11 cellular contexts compared by ENCODE assay signal in genomic region chr6:99333068-99333467, GRCh38. TPM values are rescaled to one million over a fixed set of nuclear protein-coding genes. Genes with fewer than 3 reads are reported as not detected.
DNase-seq lines count a peak whose midpoint lies in the region; ATAC-seq lines count a peak whose summit lies in the region.
"Had no signal": no experiment of that assay in that cellular context is flagged by ENCODE, and none has a peak within 500 bp of the region (broad histone marks: within the 10 kb centered on the region; RNA-seq: fewer than 3 reads in every experiment).

No MANE protein-coding gene starts in this region.

- no peak overlapping the region for H3K4me3 Mint-ChIP-seq in stimulated activated naive B cell treated with anti-CD40 and anti-IgM and Interleukin-4, amounts not matched to agents 10 μg/mL and 1 μg/mL and 100 μg/mL, for 72 hours

- no peak overlapping the region for H3K27ac Mint-ChIP-seq in stimulated activated naive B cell treated with anti-CD40 and anti-IgM and Interleukin-4, amounts not matched to agents 10 μg/mL and 1 μg/mL and 100 μg/mL, for 72 hours

- H3K27me3 Mint-ChIP-seq in stimulated activated naive B cell treated with anti-CD40 and anti-IgM and Interleukin-4, amounts not matched to agents 10 μg/mL and 1 μg/mL and 100 μg/mL, for 72 hours: peaks cover 15 to 27% of the 10 kb centered on the region in 2 donors

- H3K36me3 Mint-ChIP-seq in stimulated activated naive B cell treated with anti-CD40 and anti-IgM and Interleukin-4, amounts not matched to agents 10 μg/mL and 1 μg/mL and 100 μg/mL, for 72 hours: no peaks in the 10 kb centered on the region

- ATAC-seq in GM19043 (IDR thresholded peaks at IDR 0.05; ENCODE audit: low read depth, unreplicated experiment) (peak; percentile 86), GM21786 (IDR thresholded peaks at IDR 0.05; ENCODE audit: unreplicated experiment) (peak; percentile 91), HG03159 (IDR thresholded peaks at IDR 0.05; ENCODE audit: unreplicated experiment) (peak; percentile 89)
- peak; percentile 81 to 85 for ATAC-seq in stimulated activated naive B cell treated with anti-CD40 and anti-IgM and Interleukin-4, amounts not matched to agents 10 μg/mL and 1 μg/mL and 100 μg/mL, for 72 hours (replicated peaks)
- ATAC-seq: K562 had no signal

- no peaks in the 10 kb centered on the region for H3K9me3 Mint-ChIP-seq in stimulated activated naive B cell treated with anti-CD40 and anti-IgM and Interleukin-4, amounts not matched to agents 10 μg/mL and 1 μg/mL and 100 μg/mL, for 72 hours

- peak; percentile 51 for DNase-seq in stimulated activated naive B cell treated with anti-CD40 and anti-IgM and Interleukin-4, amounts not matched to agents 10 μg/mL and 1 μg/mL and 100 μg/mL, for 72 hours
- DNase-seq in NCI-H446 treated with DMSO at 0.1 percent for 48 hours (lab: John Stamatoyannopoulos, UW) (no peak), H4 (ENCODE audit: low spot score) (no peak), NOMO-1 treated with dmso at 0.1 percent for 144 hours (lab: John Stamatoyannopoulos, UW; ENCODE audit: unreplicated experiment) (no peak)
- DNase-seq: activated CD4-positive, alpha-beta T cell treated with anti-CD3 and anti-CD28 coated beads for 1 hour; colonic mucosa; stimulated activated CD4-positive, alpha-beta T cell treated with anti-CD3 and anti-CD28 coated beads, Interleukin-2, amount 100 ng/mL, for 24 hours had no signal

- H3K4me1 Mint-ChIP-seq in stimulated activated naive B cell treated with anti-CD40 and anti-IgM and Interleukin-4, amounts not matched to agents 10 μg/mL and 1 μg/mL and 100 μg/mL, for 72 hours: peaks cover 15 to 19% of the 10 kb centered on the region in 2 donors

RNA-seq across cellular contexts. Expression of gene FAXC, which starts 16.4 kb away (rescaled TPM):
- total RNA-seq in H4 (2014; rRNA removed; shearing (Covaris generic)): 6.0 and 13.0 TPM in 2 replicates
- total RNA-seq: K562 had no signal
